1 cellular context compared by ENCODE assay signal in the genomic region with DNA sequence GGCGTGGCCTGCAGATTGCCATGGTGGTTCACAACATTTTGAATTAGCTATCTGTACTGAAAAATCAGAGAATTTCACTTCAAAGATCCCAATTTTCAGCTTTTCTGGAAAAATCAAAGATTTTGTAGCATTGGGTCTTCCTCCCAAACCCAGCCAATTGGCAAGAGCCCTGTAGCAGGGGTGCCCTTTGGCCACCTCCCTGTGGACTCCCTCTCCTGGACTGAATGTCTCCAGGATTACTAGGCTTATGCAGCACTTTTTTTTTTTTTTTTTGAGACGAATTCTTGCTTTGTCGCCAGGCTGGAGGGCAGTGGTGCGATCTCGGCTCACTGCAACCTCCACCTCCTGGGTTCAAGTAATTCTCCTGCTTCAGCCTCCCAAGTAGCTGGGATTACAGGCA.
TF ChIP-seq lines count a peak whose summit lies in the region.

No MANE protein-coding gene starts in this region.

TF ChIP-seq in HepG2, 621 proteins besides CTCF, POLR2A, EP300 and RAD21:
- TF ChIP-seq ZNF205 (CRISPR knock-in tag; IDR thresholded peaks at IDR 0.05) (no peak), SRY (CRISPR knock-in tag; IDR thresholded peaks at IDR 0.05) (no peak), PCBP2 (optimal IDR thresholded peaks at IDR 0.05; ENCODE audit: low read depth, low read length, poor library complexity, severe bottlenecking) (no peak), NRL (CRISPR knock-in tag; IDR thresholded peaks at IDR 0.05; ENCODE audit: borderline replicate concordance) (no peak), ZNF703 (CRISPR knock-in tag; IDR thresholded peaks at IDR 0.05; ENCODE audit: borderline replicate concordance) (no peak), TBL1XR1 (IDR thresholded peaks at IDR 0.05; ENCODE audit: borderline replicate concordance, low read length, partially characterized antibody) (no peak), RFXAP (CRISPR knock-in tag; IDR thresholded peaks at IDR 0.05; ENCODE audit: borderline replicate concordance) (no peak), ZNF496 (CRISPR knock-in tag; IDR thresholded peaks at IDR 0.05; ENCODE audit: insufficient replicate concordance) (no peak), ZNF451 (CRISPR knock-in tag; IDR thresholded peaks at IDR 0.05) (no peak), HNRNPLL (IDR thresholded peaks at IDR 0.05; ENCODE audit: low read depth, low read length, poor library complexity, severe bottlenecking) (no peak), ATAD3A (CRISPR knock-in tag; IDR thresholded peaks at IDR 0.05) (no peak), MTA3 (CRISPR knock-in tag; IDR thresholded peaks at IDR 0.05) (no peak), ZBTB3 (CRISPR knock-in tag; IDR thresholded peaks at IDR 0.05; ENCODE audit: borderline replicate concordance, low read depth) (no peak), SP2 (CRISPR knock-in tag; IDR thresholded peaks at IDR 0.05) (no peak)
- TF ChIP-seq, protein P1, sequence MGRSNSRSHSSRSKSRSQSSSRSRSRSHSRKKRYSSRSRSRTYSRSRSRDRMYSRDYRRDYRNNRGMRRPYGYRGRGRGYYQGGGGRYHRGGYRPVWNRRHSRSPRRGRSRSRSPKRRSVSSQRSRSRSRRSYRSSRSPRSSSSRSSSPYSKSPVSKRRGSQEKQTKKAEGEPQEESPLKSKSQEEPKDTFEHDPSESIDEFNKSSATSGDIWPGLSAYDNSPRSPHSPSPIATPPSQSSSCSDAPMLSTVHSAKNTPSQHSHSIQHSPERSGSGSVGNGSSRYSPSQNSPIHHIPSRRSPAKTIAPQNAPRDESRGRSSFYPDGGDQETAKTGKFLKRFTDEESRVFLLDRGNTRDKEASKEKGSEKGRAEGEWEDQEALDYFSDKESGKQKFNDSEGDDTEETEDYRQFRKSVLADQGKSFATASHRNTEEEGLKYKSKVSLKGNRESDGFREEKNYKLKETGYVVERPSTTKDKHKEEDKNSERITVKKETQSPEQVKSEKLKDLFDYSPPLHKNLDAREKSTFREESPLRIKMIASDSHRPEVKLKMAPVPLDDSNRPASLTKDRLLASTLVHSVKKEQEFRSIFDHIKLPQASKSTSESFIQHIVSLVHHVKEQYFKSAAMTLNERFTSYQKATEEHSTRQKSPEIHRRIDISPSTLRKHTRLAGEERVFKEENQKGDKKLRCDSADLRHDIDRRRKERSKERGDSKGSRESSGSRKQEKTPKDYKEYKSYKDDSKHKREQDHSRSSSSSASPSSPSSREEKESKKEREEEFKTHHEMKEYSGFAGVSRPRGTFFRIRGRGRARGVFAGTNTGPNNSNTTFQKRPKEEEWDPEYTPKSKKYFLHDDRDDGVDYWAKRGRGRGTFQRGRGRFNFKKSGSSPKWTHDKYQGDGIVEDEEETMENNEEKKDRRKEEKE (IDR thresholded peaks at IDR 0.05), result no peak
- TF ChIP-seq, protein P2, sequence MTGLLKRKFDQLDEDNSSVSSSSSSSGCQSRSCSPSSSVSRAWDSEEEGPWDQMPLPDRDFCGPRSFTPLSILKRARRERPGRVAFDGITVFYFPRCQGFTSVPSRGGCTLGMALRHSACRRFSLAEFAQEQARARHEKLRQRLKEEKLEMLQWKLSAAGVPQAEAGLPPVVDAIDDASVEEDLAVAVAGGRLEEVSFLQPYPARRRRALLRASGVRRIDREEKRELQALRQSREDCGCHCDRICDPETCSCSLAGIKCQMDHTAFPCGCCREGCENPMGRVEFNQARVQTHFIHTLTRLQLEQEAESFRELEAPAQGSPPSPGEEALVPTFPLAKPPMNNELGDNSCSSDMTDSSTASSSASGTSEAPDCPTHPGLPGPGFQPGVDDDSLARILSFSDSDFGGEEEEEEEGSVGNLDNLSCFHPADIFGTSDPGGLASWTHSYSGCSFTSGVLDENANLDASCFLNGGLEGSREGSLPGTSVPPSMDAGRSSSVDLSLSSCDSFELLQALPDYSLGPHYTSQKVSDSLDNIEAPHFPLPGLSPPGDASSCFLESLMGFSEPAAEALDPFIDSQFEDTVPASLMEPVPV (CRISPR knock-in tag; IDR thresholded peaks at IDR 0.05), result no peak
- TF ChIP-seq, protein P3, sequence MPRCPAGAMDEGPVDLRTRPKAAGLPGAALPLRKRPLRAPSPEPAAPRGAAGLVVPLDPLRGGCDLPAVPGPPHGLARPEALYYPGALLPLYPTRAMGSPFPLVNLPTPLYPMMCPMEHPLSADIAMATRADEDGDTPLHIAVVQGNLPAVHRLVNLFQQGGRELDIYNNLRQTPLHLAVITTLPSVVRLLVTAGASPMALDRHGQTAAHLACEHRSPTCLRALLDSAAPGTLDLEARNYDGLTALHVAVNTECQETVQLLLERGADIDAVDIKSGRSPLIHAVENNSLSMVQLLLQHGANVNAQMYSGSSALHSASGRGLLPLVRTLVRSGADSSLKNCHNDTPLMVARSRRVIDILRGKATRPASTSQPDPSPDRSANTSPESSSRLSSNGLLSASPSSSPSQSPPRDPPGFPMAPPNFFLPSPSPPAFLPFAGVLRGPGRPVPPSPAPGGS (CRISPR knock-in tag; IDR thresholded peaks at IDR 0.05), result no peak
- TF ChIP-seq, protein P4, sequence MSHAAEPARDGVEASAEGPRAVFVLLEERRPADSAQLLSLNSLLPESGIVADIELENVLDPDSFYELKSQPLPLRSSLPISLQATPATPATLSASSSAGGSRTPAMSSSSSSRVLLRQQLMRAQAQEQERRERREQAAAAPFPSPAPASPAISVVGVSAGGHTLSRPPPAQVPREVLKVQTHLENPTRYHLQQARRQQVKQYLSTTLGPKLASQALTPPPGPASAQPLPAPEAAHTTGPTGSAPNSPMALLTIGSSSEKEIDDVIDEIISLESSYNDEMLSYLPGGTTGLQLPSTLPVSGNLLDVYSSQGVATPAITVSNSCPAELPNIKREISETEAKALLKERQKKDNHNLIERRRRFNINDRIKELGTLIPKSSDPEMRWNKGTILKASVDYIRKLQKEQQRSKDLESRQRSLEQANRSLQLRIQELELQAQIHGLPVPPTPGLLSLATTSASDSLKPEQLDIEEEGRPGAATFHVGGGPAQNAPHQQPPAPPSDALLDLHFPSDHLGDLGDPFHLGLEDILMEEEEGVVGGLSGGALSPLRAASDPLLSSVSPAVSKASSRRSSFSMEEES (CRISPR knock-in tag; IDR thresholded peaks at IDR 0.05), result no peak
